In genomic region chr19:4367781-4368127, GRCh38 we compare ENCODE assay signal across 12 cellular contexts. TPM values are rescaled to one million over a fixed set of nuclear protein-coding genes. Genes with fewer than 3 reads are reported as not detected.
DNase-seq lines count a peak whose midpoint lies in the region; ATAC-seq and TF ChIP-seq lines count a peak whose summit lies in the region.
"Had no signal": no experiment of that assay in that cellular context is flagged by ENCODE, and none has a peak within 500 bp of the region (broad histone marks: within the 10 kb centered on the region; RNA-seq: fewer than 3 reads in every experiment).

No MANE protein-coding gene starts in this region.

- no peak for TF ChIP-seq CTCF in breast epithelium (IDR thresholded peaks at IDR 0.05)
- TF ChIP-seq CTCF in uterus (IDR thresholded peaks at IDR 0.05), result no peak

- H3K27ac Mint-ChIP-seq in naive thymus-derived CD4-positive, alpha-beta T cell, result peak overlapping the region in 8 of 9 donors; percentile 53 to 95 (median 85)
- H3K27ac Mint-ChIP-seq: stimulated activated naive CD8-positive, alpha-beta T cell treated with anti-CD3 and anti-CD28 coated beads, Interleukin-15, Interleukin-2, amounts not matched to agents 100 ng/mL and 50 ng/mL, for 24 hours had no signal

- H3K9me3 ChIP-seq in breast epithelium (no peaks in the 10 kb centered on the region), uterus (no peaks in the 10 kb centered on the region)
- H3K9me3 ChIP-seq in naive thymus-derived CD4-positive, alpha-beta T cell (ENCODE audit: control insufficient read depth in 2 of 3, low read length in 3 of 3), result no peaks in the 10 kb centered on the region

- H3K27me3 Mint-ChIP-seq in naive thymus-derived CD4-positive, alpha-beta T cell, result no peaks in the 10 kb centered on the region
- H3K27me3 Mint-ChIP-seq: stimulated activated naive CD8-positive, alpha-beta T cell treated with anti-CD3 and anti-CD28 coated beads, Interleukin-15, Interleukin-2, amounts not matched to agents 100 ng/mL and 50 ng/mL, for 24 hours had no signal

- POLR2A ChIA-PET in naive thymus-derived CD4-positive, alpha-beta T cell (lab: Charles Lee), result interaction anchor here (1.0 to 1.7 kb wide), 2 partner anchors 24 to 34 kb away, joined by 3 to 7 read pairs; partner anchors contain the start of genes CHAF1A and MPND
- POLR2A ChIA-PET in HEK293T (lab: Yijun Ruan, JAX), result no interaction called here

- no peaks in the 10 kb centered on the region for H3K9me3 Mint-ChIP-seq in naive thymus-derived CD4-positive, alpha-beta T cell
- H3K9me3 Mint-ChIP-seq: stimulated activated naive CD8-positive, alpha-beta T cell treated with anti-CD3 and anti-CD28 coated beads, Interleukin-15, Interleukin-2, amounts not matched to agents 100 ng/mL and 50 ng/mL, for 24 hours had no signal

- peak overlapping the region in 1 of 3 donors; percentile 62 for H3K4me3 ChIP-seq in breast epithelium
- no peak overlapping the region for H3K4me3 ChIP-seq in naive thymus-derived CD4-positive, alpha-beta T cell (ENCODE audit: low read length)
- H3K4me3 ChIP-seq in uterus, result no peak overlapping the region

- no peak for TF ChIP-seq POLR2A in breast epithelium (IDR thresholded peaks at IDR 0.05)
- no peak for TF ChIP-seq POLR2A in uterus (IDR thresholded peaks at IDR 0.05)

- CTCF ChIA-PET in naive thymus-derived CD4-positive, alpha-beta T cell (lab: Charles Lee), result no interaction called here
- CTCF ChIA-PET in HEK293T (lab: Yijun Ruan, JAX), result no interaction called here

- H3K36me3 ChIP-seq in breast epithelium, result no peaks in the 10 kb centered on the region
- peaks cover 0 to 56% (median 5%) of the 10 kb centered on the region in 3 experiments for H3K36me3 ChIP-seq in naive thymus-derived CD4-positive, alpha-beta T cell (ENCODE audit: control insufficient read depth in 2 of 3, insufficient read depth in 3 of 3, low read length in 3 of 3)
- no peaks in the 10 kb centered on the region for H3K36me3 ChIP-seq in uterus

- H3K27ac ChIP-seq in breast epithelium, result peak overlapping the region; percentile 82 to 92
- peak overlapping the region; percentile 68 for H3K27ac ChIP-seq in naive thymus-derived CD4-positive, alpha-beta T cell (ENCODE audit: low read depth, low read length)
- peak overlapping the region; percentile 63 to 68 for H3K27ac ChIP-seq in uterus

- H3K4me1 ChIP-seq in breast epithelium (peaks cover 21 to 42% of the 10 kb centered on the region in 2 donors), uterus (peaks cover 0 to 21% of the 10 kb centered on the region in 2 donors)
- H3K4me1 ChIP-seq in naive thymus-derived CD4-positive, alpha-beta T cell (ENCODE audit: control insufficient read depth in 2 of 2, insufficient read depth in 2 of 2, low read length in 2 of 2), result peaks cover 21 to 32% of the 10 kb centered on the region in 2 donors

- H3K27me3 ChIP-seq in breast epithelium (no peaks in the 10 kb centered on the region), uterus (no peaks in the 10 kb centered on the region)
- H3K27me3 ChIP-seq in naive thymus-derived CD4-positive, alpha-beta T cell (ENCODE audit: control insufficient read depth in 2 of 2, insufficient read depth in 2 of 2, low read length in 2 of 2), result no peaks in the 10 kb centered on the region

- intact Hi-C loops in left cardiac atrium (cut with DNase I), result loop anchor here in 1 of 2 donors (2.0 kb wide), 1 partner anchor 33 kb away; the partner anchor contains the start of gene SH3GL1
- intact Hi-C loops in Right ventricle myocardium inferior (cut with DNase I), result no loop called here
- intact Hi-C loops in breast epithelium (cut with DNase I; ENCODE audit: low total_unique reads), result loop anchor here (1.0 to 10.0 kb wide), 3 partner anchors 39 to 1357 kb away; partner anchors contain the start of genes CATSPERD and LONP1
- intact Hi-C loops in naive thymus-derived CD4-positive, alpha-beta T cell (cut with micrococcal nuclease), result loop anchor here in 1 of 2 donors (2.0 kb wide), 1 partner anchor 25 kb away; the partner anchor contains the start of gene MPND
- intact Hi-C loops in uterus (cut with DNase I; ENCODE audit: low total_unique reads), result no loop called here

- H3K4me1 Mint-ChIP-seq in naive thymus-derived CD4-positive, alpha-beta T cell, result peaks cover 22 to 51% (median 35%) of the 10 kb centered on the region in 7 donors

- H3K4me3 Mint-ChIP-seq in naive thymus-derived CD4-positive, alpha-beta T cell, result peak overlapping the region in 6 of 10 donors; percentile 14 to 96 (median 46)
- H3K4me3 Mint-ChIP-seq: stimulated activated naive CD8-positive, alpha-beta T cell treated with anti-CD3 and anti-CD28 coated beads, Interleukin-15, Interleukin-2, amounts not matched to agents 100 ng/mL and 50 ng/mL, for 24 hours had no signal

- peaks cover 0 to 3% (median 0%) of the 10 kb centered on the region in 5 donors for H3K36me3 Mint-ChIP-seq in naive thymus-derived CD4-positive, alpha-beta T cell

- no peak for DNase-seq in left cardiac atrium
- DNase-seq in Right ventricle myocardium inferior (ENCODE audit: missing footprints), result no peak
- DNase-seq in breast epithelium (ENCODE audit: low spot score in 2 of 2), result no peak
- DNase-seq in naive thymus-derived CD4-positive, alpha-beta T cell, result no peak
- no peak for DNase-seq in uterus
- no peak for DNase-seq in HEK293T (ENCODE audit: extremely low spot score)
- no peak for DNase-seq in hepatic stellate cell (ENCODE audit: low spot score)
- DNase-seq: left colon, NCI-H69, T1000 had no signal

- ATAC-seq in left cardiac atrium (peak; percentile 2 to 9), Right ventricle myocardium inferior (no peak), GM18519 (IDR thresholded peaks at IDR 0.05; ENCODE audit: low FRiP score, unreplicated experiment) (no peak)
- ATAC-seq in naive thymus-derived CD4-positive, alpha-beta T cell, result no peak
- ATAC-seq: left colon had no signal

TF ChIP-seq in HEK293T, 16 proteins besides CTCF, POLR2A, EP300 and RAD21:
- TF ChIP-seq NFRKB (IDR thresholded peaks at IDR 0.05), result no peak
- no peak for TF ChIP-seq LEF1 (IDR thresholded peaks at IDR 0.05; ENCODE audit: borderline replicate concordance)
- no peak for TF ChIP-seq ELF4 (IDR thresholded peaks at IDR 0.05)
- no peak for TF ChIP-seq HDGF (IDR thresholded peaks at IDR 0.05; ENCODE audit: borderline replicate concordance)

RNA-seq across cellular contexts. Expression of gene MPND, which starts 24.4 kb away (rescaled TPM):
- total RNA-seq in left cardiac atrium (10 to 100 TPM; 21.1 to 22.3 TPM), Right ventricle myocardium inferior (21.0 TPM), breast epithelium (1 to 10 TPM; 6.1 to 7.7 (median 7.5) TPM), uterus (10 to 100 TPM in 1 of 4 donors, 1 to 10 TPM in 1, under 1 TPM in 1, not detected in 1; 0.51 to 13.8 (median 5.8) TPM)
- total RNA-seq in naive thymus-derived CD4-positive, alpha-beta T cell, result 10 to 100 TPM in 4 of 5 experiments, 1 to 10 TPM in 1; 9.5 to 24.4 (median 20.0) TPM
- polyA plus RNA-seq in naive thymus-derived CD4-positive, alpha-beta T cell, result 1 to 10 TPM; 4.0 to 6.7 TPM

RNA-seq across cellular contexts. Expression of gene STAP2, which starts 29.1 kb away (rescaled TPM):
- 1 to 10 TPM; 4.8 to 8.2 TPM for total RNA-seq in left cardiac atrium
- total RNA-seq in Right ventricle myocardium inferior, result 4.3 TPM
- 10 to 100 TPM in 2 of 3 donors, 1 to 10 TPM in 1; 1.6 to 51.4 (median 25.9) TPM for total RNA-seq in breast epithelium
- 10 to 100 TPM in 1 of 5 experiments, 1 to 10 TPM in 4; 2.6 to 11.8 (median 4.5) TPM for total RNA-seq in naive thymus-derived CD4-positive, alpha-beta T cell
- polyA plus RNA-seq in naive thymus-derived CD4-positive, alpha-beta T cell, result 1 to 10 TPM; 2.4 to 4.9 TPM
- 1 to 10 TPM in 3 of 4 donors, under 1 TPM in 1; 0.29 to 9.4 (median 6.2) TPM for total RNA-seq in uterus

RNA-seq across cellular contexts. Expression of gene SH3GL1, which starts 32.6 kb away (rescaled TPM):
- total RNA-seq in left cardiac atrium (10 to 100 TPM; 31.4 to 39.4 TPM), Right ventricle myocardium inferior (22.0 TPM), breast epithelium (10 to 100 TPM; 25.6 to 52.5 (median 33.8) TPM), uterus (10 to 100 TPM; 11.8 to 69.3 (median 29.5) TPM)
- total RNA-seq in naive thymus-derived CD4-positive, alpha-beta T cell, result 10 to 100 TPM; 37.1 to 77.0 (median 38.6) TPM
- 10 to 100 TPM; 11.9 to 22.8 TPM for polyA plus RNA-seq in naive thymus-derived CD4-positive, alpha-beta T cell

RNA-seq across cellular contexts. Expression of gene CHAF1A, which starts 34.7 kb away (rescaled TPM):
- 1 to 10 TPM; 5.2 to 8.4 TPM for total RNA-seq in left cardiac atrium
- total RNA-seq in Right ventricle myocardium inferior, result 5.9 TPM
- total RNA-seq in breast epithelium, result 1 to 10 TPM; 6.3 to 8.2 (median 7.9) TPM
- total RNA-seq in naive thymus-derived CD4-positive, alpha-beta T cell, result 10 to 100 TPM; 10.1 to 71.2 (median 14.1) TPM
- 1 to 10 TPM; 3.2 to 5.5 TPM for polyA plus RNA-seq in naive thymus-derived CD4-positive, alpha-beta T cell
- total RNA-seq in uterus, result 10 to 100 TPM in 1 of 4 donors, 1 to 10 TPM in 2, under 1 TPM in 1; 0.59 to 12.9 (median 8.0) TPM

Comparison
In these comparisons a context has a peak if more than half of its experiments do, and no peak if none do; other contexts are left out.
1. ATAC-seq: peak in left cardiac atrium (2 of 2); none in Right ventricle myocardium inferior (single experiment), naive thymus-derived CD4-positive, alpha-beta T cell (single experiment) and GM18519 (single experiment).
2. Peak in every context shown above with its lines, with median percentiles within 50 percentile points of each other: H3K27ac ChIP-seq.